Comparison of ENCODE assay signal across 14 cellular contexts in the genomic region with DNA sequence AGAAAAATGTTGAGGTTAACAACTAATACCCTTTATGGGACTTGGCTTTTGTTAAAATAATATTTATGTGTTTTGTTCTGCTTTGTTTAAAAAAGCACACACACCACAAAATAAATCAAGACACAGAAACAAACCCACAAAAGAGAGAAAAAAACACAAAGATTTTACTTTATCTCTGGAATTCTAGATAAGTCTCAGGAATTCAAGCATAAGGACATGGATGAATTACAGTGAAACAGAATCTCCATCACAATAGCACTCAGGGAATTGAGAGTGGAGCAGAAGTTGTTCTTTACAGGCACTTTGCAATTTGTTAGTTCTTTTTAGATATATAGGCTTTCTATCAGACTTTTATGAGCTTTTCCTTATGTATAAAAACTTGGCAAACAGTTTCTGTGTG.
"Had no signal": no experiment of that assay in that cellular context is flagged by ENCODE, and none has a peak within 500 bp of the region (broad histone marks: within the 10 kb centered on the region; RNA-seq: fewer than 3 reads in every experiment).

No MANE protein-coding gene starts in this region.

- H3K4me3 ChIP-seq: left ventricle myocardium inferior, thoracic aorta had no signal

- H3K4me3 Mint-ChIP-seq: activated naive CD4-positive, alpha-beta T cell treated with anti-CD3 and anti-CD28 coated beads, Interleukin-2, amount 10 ng/mL, durations not matched to agents 7 days and 5 days; memory B cell; stimulated activated naive CD8-positive, alpha-beta T cell treated with anti-CD3 and anti-CD28 coated beads, Interleukin-15, amount 100 ng/mL, for 72 hours had no signal

- FAIRE-seq: bronchial epithelial cell had no signal

- ATAC-seq: esophagus mucosa; stimulated activated naive CD8-positive, alpha-beta T cell treated with anti-CD3 and anti-CD28 coated beads, Interleukin-15, amount 100 ng/mL, for 72 hours had no signal

- H3K27ac Mint-ChIP-seq: activated naive CD4-positive, alpha-beta T cell treated with anti-CD3 and anti-CD28 coated beads, Interleukin-2, amount 10 ng/mL, durations not matched to agents 7 days and 5 days; activated T-helper 2 cell treated with anti-CD3 and anti-CD28 coated beads, Interferon-gamma antibody, Interleukin-2, Interleukin-4, amounts not matched to agents 10 μg/mL and 5 μg/mL and 100 μg/mL, durations not matched to agents 14 hours and 24 hours and 36 hours; memory B cell; stimulated activated naive CD8-positive, alpha-beta T cell treated with anti-CD3 and anti-CD28 coated beads, Interleukin-15, amount 100 ng/mL, for 72 hours had no signal

- DNase-seq: activated naive CD4-positive, alpha-beta T cell treated with anti-CD3 and anti-CD28 coated beads, Interleukin-2, amount 10 ng/mL, durations not matched to agents 7 days and 5 days; amniotic stem cell; foreskin fibroblast; glutamatergic neuron; islet precursor cell; left ventricle myocardium inferior; stimulated activated CD4-positive, alpha-beta T cell treated with anti-CD3 and anti-CD28 coated beads, Interleukin-4, amount 100 ng/mL, for 4 hours; stimulated activated naive CD8-positive, alpha-beta T cell treated with anti-CD3 and anti-CD28 coated beads, Interleukin-15, amount 100 ng/mL, for 72 hours; T-helper 2 cell had no signal

- H3K27ac ChIP-seq: left ventricle myocardium inferior, thoracic aorta had no signal

- H3K4me1 Mint-ChIP-seq: activated naive CD4-positive, alpha-beta T cell treated with anti-CD3 and anti-CD28 coated beads, Interleukin-2, amount 10 ng/mL, durations not matched to agents 7 days and 5 days; memory B cell; stimulated activated naive CD8-positive, alpha-beta T cell treated with anti-CD3 and anti-CD28 coated beads, Interleukin-15, amount 100 ng/mL, for 72 hours had no signal

- H3K36me3 ChIP-seq: left ventricle myocardium inferior, thoracic aorta had no signal

- H3K36me3 Mint-ChIP-seq: activated naive CD4-positive, alpha-beta T cell treated with anti-CD3 and anti-CD28 coated beads, Interleukin-2, amount 10 ng/mL, durations not matched to agents 7 days and 5 days had no signal

- H3K27me3 Mint-ChIP-seq: activated naive CD4-positive, alpha-beta T cell treated with anti-CD3 and anti-CD28 coated beads, Interleukin-2, amount 10 ng/mL, durations not matched to agents 7 days and 5 days; memory B cell; stimulated activated naive CD8-positive, alpha-beta T cell treated with anti-CD3 and anti-CD28 coated beads, Interleukin-15, amount 100 ng/mL, for 72 hours had no signal

- H3K9me3 ChIP-seq: left ventricle myocardium inferior, thoracic aorta had no signal

- H3K9me3 Mint-ChIP-seq: activated naive CD4-positive, alpha-beta T cell treated with anti-CD3 and anti-CD28 coated beads, Interleukin-2, amount 10 ng/mL, durations not matched to agents 7 days and 5 days; activated T-helper 2 cell treated with anti-CD3 and anti-CD28 coated beads, Interferon-gamma antibody, Interleukin-2, Interleukin-4, amounts not matched to agents 10 μg/mL and 5 μg/mL and 100 μg/mL, durations not matched to agents 14 hours and 24 hours and 36 hours; memory B cell; stimulated activated naive CD8-positive, alpha-beta T cell treated with anti-CD3 and anti-CD28 coated beads, Interleukin-15, amount 100 ng/mL, for 72 hours had no signal
